12 cellular contexts compared by ENCODE assay signal in genomic region chr5:173472784-173473278, GRCh38.
A peak's percentile ranks its signal among the peaks of the same experiment; 100 is the strongest.
DNase-seq lines count a peak whose midpoint lies in the region; ATAC-seq and TF ChIP-seq lines count a peak whose summit lies in the region.
"Had no signal": no experiment of that assay in that cellular context is flagged by ENCODE, and none has a peak within 500 bp of the region (broad histone marks: within the 10 kb centered on the region; RNA-seq: fewer than 3 reads in every experiment).

No MANE protein-coding gene starts in this region.

- DNase-seq in Right ventricle myocardium inferior (ENCODE audit: missing footprints) (peak; percentile 76), cardiac septum (ENCODE audit: low spot score) (no peak), fibroblast of the aortic adventitia (ENCODE audit: low read depth) (peak; percentile 65), osteoblast (ENCODE audit: insufficient read length, low spot score, missing footprints) (no peak), H4 (ENCODE audit: low spot score) (no peak), cerebellar nuclear complex (lab: John Stamatoyannopoulos, UW) (no peak), GM13976 (ENCODE audit: low spot score) (no peak)
- DNase-seq: islet precursor cell, Karpas-422, T-helper 9 cell had no signal

- TF ChIP-seq CTCF in fibroblast of the aortic adventitia (IDR thresholded peaks at IDR 0.05; ENCODE audit: insufficient read depth, low read length): no peak
- no peak for TF ChIP-seq CTCF in osteoblast (IDR thresholded peaks at IDR 0.05; ENCODE audit: extremely low read depth, low read depth, low read length)
- TF ChIP-seq CTCF in GM13976 (IDR thresholded peaks at IDR 0.05; ENCODE audit: borderline replicate concordance, control extremely low read depth, extremely low read depth, insufficient read depth, missing control alignments): no peak

- H3K27me3 ChIP-seq in osteoblast (ENCODE audit: insufficient read depth, low read length): no peaks in the 10 kb centered on the region

- ATAC-seq in Right ventricle myocardium inferior: peak; percentile 44
- no peak for ATAC-seq in GM18519 (IDR thresholded peaks at IDR 0.05; ENCODE audit: low FRiP score, unreplicated experiment)

- no peaks in the 10 kb centered on the region for H4K20me1 ChIP-seq in osteoblast (ENCODE audit: insufficient read depth, low read length)

- H2AFZ ChIP-seq in osteoblast (ENCODE audit: low read length): no peak overlapping the region

- H3K4me2 ChIP-seq in osteoblast (ENCODE audit: insufficient read depth, low read length): peak overlapping the region; percentile 73

- peak overlapping the region; percentile 98 for H3K27ac ChIP-seq in osteoblast (ENCODE audit: low read depth, low read length)
- H3K27ac ChIP-seq: 22Rv1 had no signal

- in situ Hi-C loops in GM13976 (cut with MboI; ENCODE audit: low sequenced_read_pairs, unreplicated experiment): no loop called here

- H3K79me2 ChIP-seq in osteoblast (ENCODE audit: insufficient read depth, low read length): no peaks in the 10 kb centered on the region

- no peak overlapping the region for H3K4me3 ChIP-seq in fibroblast of the aortic adventitia (ENCODE audit: low read depth, low read length)
- H3K4me3 ChIP-seq in osteoblast (ENCODE audit: insufficient read depth, low read length): peak overlapping the region; percentile 29

- peaks cover 62% of the 10 kb centered on the region for H3K4me1 ChIP-seq in osteoblast (ENCODE audit: insufficient read depth, low read length)

- H3K9me3 ChIP-seq in osteoblast (ENCODE audit: low read depth, low read length): no peaks in the 10 kb centered on the region

- intact Hi-C loops in Right ventricle myocardium inferior (cut with DNase I) (loop anchor here (2.0 to 5.0 kb wide), 2 partner anchors 22 to 99 kb away; no protein-coding TSS in a partner anchor), cardiac septum (cut with DNase I) (no loop called here)

- no peaks in the 10 kb centered on the region for H3K36me3 ChIP-seq in osteoblast (ENCODE audit: insufficient read depth, low read length)

Comparison
In these comparisons a context has a peak if more than half of its experiments do, and no peak if none do; other contexts are left out.
1. DNase-seq: peak in Right ventricle myocardium inferior (single experiment) and fibroblast of the aortic adventitia (single experiment); none in cardiac septum (single experiment), osteoblast (single experiment), H4 (single experiment), cerebellar nuclear complex (0 of 2) and GM13976 (single experiment).